Comparison of ENCODE assay signal across 16 cellular contexts in genomic region chr10:124652701-124653100, GRCh38.
DNase-seq lines count a peak whose midpoint lies in the region; ATAC-seq and TF ChIP-seq lines count a peak whose summit lies in the region.
"Had no signal": no experiment of that assay in that cellular context is flagged by ENCODE, and none has a peak within 500 bp of the region (broad histone marks: within the 10 kb centered on the region; RNA-seq: fewer than 3 reads in every experiment).

No MANE protein-coding gene starts in this region.

- H3K79me2 ChIP-seq in mammary epithelial cell (ENCODE audit: insufficient read depth, low read length): peaks cover 42% of the 10 kb centered on the region

- dilution Hi-C loops in mammary epithelial cell (cut with HindIII; ENCODE audit: low sequenced_read_pairs): no loop called here

- intact Hi-C loops in left ventricle myocardium inferior (cut with micrococcal nuclease) (no loop called here), mammary epithelial cell (cut with micrococcal nuclease) (no loop called here)

- 85% methylated on average over 6 of the region's 8 CpGs for WGBS in mammary epithelial cell (ENCODE audit: low coverage, missing lambda C conversion rate)

- H3K9me3 ChIP-seq in CD4-positive, CD25-positive, alpha-beta regulatory T cell (ENCODE audit: control insufficient read depth in 2 of 2, low read length in 2 of 2): no peaks in the 10 kb centered on the region
- no peaks in the 10 kb centered on the region for H3K9me3 ChIP-seq in KOPT-K1 (ENCODE audit: insufficient read depth, low read length, poor library complexity, severe bottlenecking)
- H3K9me3 ChIP-seq in left ventricle myocardium inferior (replicated peaks): no peaks in the 10 kb centered on the region
- no peaks in the 10 kb centered on the region for H3K9me3 ChIP-seq in mammary epithelial cell (replicated peaks; ENCODE audit: insufficient read depth, low read length)
- H3K9me3 ChIP-seq: ovary had no signal

- H3K27ac ChIP-seq in CD4-positive, CD25-positive, alpha-beta regulatory T cell (ENCODE audit: insufficient read depth, low read length, poor library complexity, severe bottlenecking): peak overlapping the region; percentile 52
- H3K27ac ChIP-seq in KOPT-K1 (ENCODE audit: low read depth, low read length, poor library complexity, severe bottlenecking) (peak overlapping the region; percentile 97), left ventricle myocardium inferior (replicated peaks) (peak overlapping the region; percentile 86), mammary epithelial cell (ENCODE audit: insufficient read depth, low read depth, low read length) (no peak overlapping the region)
- H3K27ac ChIP-seq: hepatocyte had no signal

- peaks cover 7% of the 10 kb centered on the region for H3K36me3 ChIP-seq in CD4-positive, CD25-positive, alpha-beta regulatory T cell (ENCODE audit: control insufficient read depth, insufficient read depth, low read length)
- H3K36me3 ChIP-seq in KOPT-K1 (ENCODE audit: insufficient read depth, low read length) (0 out of 2 replicates have a peak, but pooled peaks cover 10% of the 10 kb centered on the region), left ventricle myocardium inferior (no peaks in the 10 kb centered on the region), mammary epithelial cell (ENCODE audit: insufficient read depth, low read length) (peaks cover 2% of the 10 kb centered on the region)
- H3K36me3 ChIP-seq: ovary had no signal

- CTCF ChIA-PET in mammary epithelial cell (lab: Charles Lee; ENCODE audit: low non-redundant PET): no interaction called here

- no peak for DNase-seq in CD4-positive, CD25-positive, alpha-beta regulatory T cell
- DNase-seq in left ventricle myocardium inferior (no peak), inferior parietal cortex (ENCODE audit: extremely low spot score) (no peak), omental fat pad (ENCODE audit: low spot score) (no peak), mammary epithelial cell (no peak)
- no peak for DNase-seq in activated CD4-positive, alpha-beta T cell treated with anti-CD3 and anti-CD28 coated beads, Interleukin-2, amount 50 U/mL, for 4 hours
- DNase-seq: kidney glomerular epithelial cell; NCI-H446 treated with DMSO at 0.1 percent for 48 hours; ovary; stimulated activated naive CD4-positive, alpha-beta T cell had no signal

- ATAC-seq in CD4-positive, CD25-positive, alpha-beta regulatory T cell (ENCODE audit: low read depth in 2 of 2): no peak
- peak; percentile 46 for ATAC-seq in stimulated activated memory B cell treated with anti-CD40 and anti-IgM and Interleukin-4, amounts not matched to agents 10 μg/mL and 1 μg/mL and 100 μg/mL, for 72 hours
- no peak for ATAC-seq in omental fat pad (ENCODE audit: low FRiP score)
- ATAC-seq: activated CD4-positive, CD25-positive, alpha-beta regulatory T cell treated with anti-CD3 and anti-CD28 coated beads, Interleukin-2, amount 50 U/mL, for 24 hours; activated naive CD4-positive, alpha-beta T cell treated with anti-CD3 and anti-CD28 coated beads, Interleukin-2, amount 50 U/mL, for 72 hours had no signal

- no TSS peak for BruUV-seq in mammary epithelial cell (replicated peaks; lab: Mats Ljungman, UMichigan)

- no peak overlapping the region for H3K4me2 ChIP-seq in mammary epithelial cell (ENCODE audit: insufficient read depth, low read depth, low read length)
- H3K4me2 ChIP-seq: hepatocyte had no signal

- peaks cover 17% of the 10 kb centered on the region for H3K36me3 Mint-ChIP-seq in CD4-positive, CD25-positive, alpha-beta regulatory T cell
- H3K36me3 Mint-ChIP-seq in stimulated activated memory B cell treated with anti-CD40 and anti-IgM and Interleukin-4, amounts not matched to agents 10 μg/mL and 1 μg/mL and 100 μg/mL, for 72 hours: peaks cover 19% of the 10 kb centered on the region
- H3K36me3 Mint-ChIP-seq: activated naive CD4-positive, alpha-beta T cell treated with anti-CD3 and anti-CD28 coated beads, Interleukin-2, amount 50 U/mL, for 72 hours had no signal

- in situ Hi-C loops in mammary epithelial cell (cut with MboI; ENCODE audit: low sequenced_read_pairs in 2 of 2): no loop called here

- peak overlapping the region in 2 of 4 donors; percentile 57 to 60 for H3K4me3 Mint-ChIP-seq in CD4-positive, CD25-positive, alpha-beta regulatory T cell
- no peak overlapping the region for H3K4me3 Mint-ChIP-seq in stimulated activated memory B cell treated with anti-CD40 and anti-IgM and Interleukin-4, amounts not matched to agents 10 μg/mL and 1 μg/mL and 100 μg/mL, for 72 hours
- H3K4me3 Mint-ChIP-seq: brain had no signal

- peaks cover 89% of the 10 kb centered on the region for H3K4me1 ChIP-seq in CD4-positive, CD25-positive, alpha-beta regulatory T cell (ENCODE audit: control insufficient read depth, insufficient read depth, low read length, poor library complexity, severe bottlenecking)
- H3K4me1 ChIP-seq in left ventricle myocardium inferior: peaks cover 94% of the 10 kb centered on the region
- H3K4me1 ChIP-seq in mammary epithelial cell (ENCODE audit: insufficient read depth, low read length): peaks cover 57% of the 10 kb centered on the region

- H3K27me3 Mint-ChIP-seq in CD4-positive, CD25-positive, alpha-beta regulatory T cell: no peaks in the 10 kb centered on the region
- no peaks in the 10 kb centered on the region for H3K27me3 Mint-ChIP-seq in stimulated activated memory B cell treated with anti-CD40 and anti-IgM and Interleukin-4, amounts not matched to agents 10 μg/mL and 1 μg/mL and 100 μg/mL, for 72 hours
- H3K27me3 Mint-ChIP-seq: brain had no signal

- no peaks in the 10 kb centered on the region for H3K27me3 ChIP-seq in CD4-positive, CD25-positive, alpha-beta regulatory T cell (ENCODE audit: control insufficient read depth, insufficient read depth, low read length)
- H3K27me3 ChIP-seq in left ventricle myocardium inferior (ENCODE audit: low read depth) (no peaks in the 10 kb centered on the region), mammary epithelial cell (ENCODE audit: insufficient read depth, low read length) (no peaks in the 10 kb centered on the region)
- H3K27me3 ChIP-seq: hepatocyte, ovary had no signal

- H3K9me3 Mint-ChIP-seq in CD4-positive, CD25-positive, alpha-beta regulatory T cell: no peaks in the 10 kb centered on the region
- no peaks in the 10 kb centered on the region for H3K9me3 Mint-ChIP-seq in stimulated activated memory B cell treated with anti-CD40 and anti-IgM and Interleukin-4, amounts not matched to agents 10 μg/mL and 1 μg/mL and 100 μg/mL, for 72 hours
- H3K9me3 Mint-ChIP-seq: activated naive CD4-positive, alpha-beta T cell treated with anti-CD3 and anti-CD28 coated beads, Interleukin-2, amount 50 U/mL, for 72 hours; brain had no signal

- H4K20me1 ChIP-seq in mammary epithelial cell (ENCODE audit: insufficient read depth, low read length): no peaks in the 10 kb centered on the region

- H3K4me1 Mint-ChIP-seq in CD4-positive, CD25-positive, alpha-beta regulatory T cell: peaks cover 17 to 93% (median 62%) of the 10 kb centered on the region in 4 donors
- H3K4me1 Mint-ChIP-seq in stimulated activated memory B cell treated with anti-CD40 and anti-IgM and Interleukin-4, amounts not matched to agents 10 μg/mL and 1 μg/mL and 100 μg/mL, for 72 hours: peaks cover 91% of the 10 kb centered on the region

- no peak overlapping the region for H3K9ac ChIP-seq in mammary epithelial cell (ENCODE audit: insufficient read depth, low read length)

- H2AFZ ChIP-seq in mammary epithelial cell (ENCODE audit: low read depth, low read length): no peak overlapping the region
- H2AFZ ChIP-seq: hepatocyte had no signal

- peak overlapping the region; percentile 73 to 97 (median 92) for H3K27ac Mint-ChIP-seq in CD4-positive, CD25-positive, alpha-beta regulatory T cell
- peak overlapping the region; percentile 99 for H3K27ac Mint-ChIP-seq in stimulated activated memory B cell treated with anti-CD40 and anti-IgM and Interleukin-4, amounts not matched to agents 10 μg/mL and 1 μg/mL and 100 μg/mL, for 72 hours

- TF ChIP-seq CTCF in left ventricle myocardium inferior (IDR thresholded peaks at IDR 0.05; ENCODE audit: borderline replicate concordance): no peak
- TF ChIP-seq CTCF in omental fat pad (IDR thresholded peaks at IDR 0.05): no peak
- TF ChIP-seq CTCF in mammary epithelial cell (conservative IDR thresholded peaks at IDR 0.05 in 1 of 2, IDR thresholded peaks at IDR 0.05 in 1 of 2; ENCODE audit: extremely low read depth in 1 of 2, insufficient read depth in 1 of 2, low read depth in 1 of 2, low read length in 2 of 2): no peak

- H3K4me3 ChIP-seq in CD4-positive, CD25-positive, alpha-beta regulatory T cell (ENCODE audit: low read depth, low read length): no peak overlapping the region
- H3K4me3 ChIP-seq in left ventricle myocardium inferior (no peak overlapping the region), mammary epithelial cell (replicated peaks in 1 of 3; ENCODE audit: insufficient read depth in 1 of 3, low read depth in 2 of 3, low read length in 3 of 3) (no peak overlapping the region)
- H3K4me3 ChIP-seq: hepatocyte, ovary had no signal
